ENCODE assay signal across 8 cellular contexts in genomic region chr22:24555496-24556253, GRCh38. TPM values are rescaled to one million over a fixed set of nuclear protein-coding genes. Genes with fewer than 3 reads are reported as not detected.
DNase-seq lines count a peak whose midpoint lies in the region; ATAC-seq lines count a peak whose summit lies in the region.

SNRPD3 (plus strand) TSS chr22:24555999; CDS start chr22:24557675, 1,676 bp downstream.

- no peaks in the 10 kb centered on the region for H3K9me3 Mint-ChIP-seq in dendritic cell treated with granulocyte-macrophage colony-stimulating factor and Interleukin-4, amounts not matched to agents 40 ng/mL and 50 ng/mL, for 4 days

- peak; percentile 39 for ATAC-seq in GM19328 (IDR thresholded peaks at IDR 0.05; ENCODE audit: unreplicated experiment)
- peak; percentile 35 for ATAC-seq in HG03469 (IDR thresholded peaks at IDR 0.05; ENCODE audit: unreplicated experiment)
- ATAC-seq in left lobe of liver, result peak; percentile 71

- no peaks in the 10 kb centered on the region for H3K27me3 Mint-ChIP-seq in dendritic cell treated with granulocyte-macrophage colony-stimulating factor and Interleukin-4, amounts not matched to agents 40 ng/mL and 50 ng/mL, for 4 days

- peaks cover 60% of the 10 kb centered on the region for H3K4me1 Mint-ChIP-seq in dendritic cell treated with granulocyte-macrophage colony-stimulating factor and Interleukin-4, amounts not matched to agents 40 ng/mL and 50 ng/mL, for 4 days (ENCODE audit: low read depth)

- DNase-seq in C1 segment of cervical spinal cord (lab: John Stamatoyannopoulos, UW) (peak; percentile 85 to 99 (median 92)), NCI-H526 treated with DMSO at 0.1 percent for 48 hours (lab: John Stamatoyannopoulos, UW) (peak; percentile 68), left lobe of liver (ENCODE audit: low spot score) (peak; percentile 92)
- peak; percentile 86 to 88 for DNase-seq in activated CD4-positive, alpha-beta T cell treated with anti-CD3 and anti-CD28 coated beads, Interleukin-2, amount 50 U/mL, for 24 hours (ENCODE audit: low read depth in 1 of 2, low spot score in 1 of 2)
- peak; percentile 91 to 92 for DNase-seq in stimulated activated CD4-positive, alpha-beta T cell treated with anti-CD3 and anti-CD28 coated beads, Interleukin-2, amount 100 ng/mL, for 24 hours

- H3K36me3 Mint-ChIP-seq in dendritic cell treated with granulocyte-macrophage colony-stimulating factor and Interleukin-4, amounts not matched to agents 40 ng/mL and 50 ng/mL, for 4 days (ENCODE audit: low read depth), result peaks cover 63% of the 10 kb centered on the region

- H3K4me3 Mint-ChIP-seq in dendritic cell treated with granulocyte-macrophage colony-stimulating factor and Interleukin-4, amounts not matched to agents 40 ng/mL and 50 ng/mL, for 4 days, result peak within 1 kb of the TSS; percentile 94

- H3K27ac Mint-ChIP-seq in dendritic cell treated with granulocyte-macrophage colony-stimulating factor and Interleukin-4, amounts not matched to agents 40 ng/mL and 50 ng/mL, for 4 days, result peak within 1 kb of the TSS; percentile 93

- intact Hi-C loops in dendritic cell treated with granulocyte-macrophage colony-stimulating factor and Interleukin-4, amounts not matched to agents 40 ng/mL and 50 ng/mL, for 4 days (cut with micrococcal nuclease), result no loop called here

RNA-seq across cellular contexts. Expression of gene SNRPD3, which starts in this region (rescaled TPM):
- total RNA-seq in left lobe of liver, result 37.7 TPM

Comparison
In these comparisons a context has a peak if more than half of its experiments do, and no peak if none do; other contexts are left out.
1. Peak in every context shown above with its lines: DNase-seq and ATAC-seq.